ENCODE assay signal across 8 cellular contexts in genomic region chr11:116193321-116194114, GRCh38.
DNase-seq lines count a peak whose midpoint lies in the region; FAIRE-seq lines count a peak whose summit lies in the region.

No MANE protein-coding gene starts in this region.

- no peak for FAIRE-seq in GM19239 (lab: Jason Lieb, UNC)

- peak; percentile 29 for DNase-seq in NCI-H1092 treated with DMSO at 0.1 percent for 48 hours (lab: John Stamatoyannopoulos, UW)
- no peak for DNase-seq in NCI-H1092 (lab: John Stamatoyannopoulos, UW)
- DNase-seq in cerebellum (ENCODE audit: low spot score): peak; percentile 59
- DNase-seq in kidney tubule cell (ENCODE audit: low spot score): peak; percentile 91
- DNase-seq in superior temporal gyrus (ENCODE audit: extremely low spot score): peak; percentile 48
- no peak for DNase-seq in GM19239 (ENCODE audit: insufficient read length, low spot score)
- DNase-seq in NOMO-1 treated with dmso at 0.1 percent for 144 hours (lab: John Stamatoyannopoulos, UW; ENCODE audit: unreplicated experiment): no peak
- DNase-seq in NCI-H1436 (lab: John Stamatoyannopoulos, UW): no peak

Comparison
In these comparisons a context has a peak if more than half of its experiments do, and no peak if none do; other contexts are left out.
1. DNase-seq: peak in NCI-H1092 treated with DMSO at 0.1 percent for 48 hours (single experiment), cerebellum (single experiment), kidney tubule cell (single experiment) and superior temporal gyrus (single experiment); none in NCI-H1092 (single experiment), GM19239 (single experiment), NOMO-1 treated with dmso at 0.1 percent for 144 hours (single experiment) and NCI-H1436 (single experiment).